ENCODE assay signal across 16 cellular contexts in the genomic region with DNA sequence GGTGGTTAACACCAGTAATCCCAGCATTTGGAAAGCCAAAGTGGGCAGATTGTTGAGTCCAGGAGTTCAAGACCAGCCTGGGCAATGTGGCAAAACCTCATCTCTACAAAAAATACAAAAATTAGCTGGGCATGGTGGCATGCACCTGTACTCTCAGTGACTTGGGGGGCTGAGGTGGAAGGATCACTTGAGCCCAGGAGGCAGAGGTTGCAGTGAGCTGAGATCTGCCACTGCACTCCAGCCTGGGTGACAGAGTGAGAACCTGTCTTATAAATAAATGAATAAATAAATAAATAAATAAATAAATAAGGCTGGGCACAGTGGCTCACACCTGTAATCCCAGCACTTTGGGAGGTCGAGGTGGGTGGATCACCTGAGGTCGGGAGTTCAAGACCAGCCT. TPM values are rescaled to one million over a fixed set of nuclear protein-coding genes. Genes with fewer than 3 reads are reported as not detected.
A peak's percentile ranks its signal among the peaks of the same experiment; 100 is the strongest.
DNase-seq lines count a peak whose midpoint lies in the region; ATAC-seq and TF ChIP-seq lines count a peak whose summit lies in the region.
"Not testable (repeated sequence)": the region's sequence is repeated elsewhere in the genome, so short reads cannot be mapped to it uniquely, and the experiment has no call there.
"Had no signal": no experiment of that assay in that cellular context is flagged by ENCODE, and none has a peak within 500 bp of the region (broad histone marks: within the 10 kb centered on the region; RNA-seq: fewer than 3 reads in every experiment).

No MANE protein-coding gene starts in this region.

- H3K27me3 ChIP-seq in spleen (replicated peaks in 1 of 7), result peaks cover 0 to 31% (median 0%) of the 10 kb centered on the region in 7 donors
- not testable (repeated sequence) for H3K27me3 ChIP-seq in upper lobe of right lung

- DNase-seq in activated CD8-positive, alpha-beta memory T cell treated with anti-CD3 and anti-CD28 coated beads for 24 hours, result peak; percentile 24
- DNase-seq in cardiac septum (ENCODE audit: low spot score) (peak; percentile 65), mesenteric fat pad (ENCODE audit: low spot score) (peak; percentile 84), osteocyte (ENCODE audit: extremely low spot score, unreplicated experiment) (peak; percentile 42), spleen (peak; percentile 10), upper lobe of right lung (peak; percentile 15)

- H3K4me1 Mint-ChIP-seq in osteocyte (ENCODE audit: unreplicated experiment), result not testable (repeated sequence)

- H3K4me3 ChIP-seq in HEK293 (ENCODE audit: low read depth, low read length); spleen; upper lobe of right lung: not testable (repeated sequence)

- WGBS in spleen, 5 donors, result 64 to 75% (median 69%) methylated on average over 2 of the region's 2 CpGs

- not testable (repeated sequence) for H3K36me3 Mint-ChIP-seq in osteocyte (ENCODE audit: unreplicated experiment)

- H3K9me3 ChIP-seq in HEK293 (ENCODE audit: control insufficient read depth, insufficient read depth, low read depth, low read length); spleen; upper lobe of right lung: not testable (repeated sequence)

- not testable (repeated sequence) for H3K4me1 ChIP-seq in HEK293 (ENCODE audit: control insufficient read depth, insufficient read depth, low read length); spleen; upper lobe of right lung

- H3K9me3 Mint-ChIP-seq in osteocyte (ENCODE audit: unreplicated experiment), result peaks cover 32% of the 10 kb centered on the region

- intact Hi-C loops in cardiac septum (cut with DNase I); spleen (cut with DNase I; ENCODE audit: low total_unique reads); upper lobe of right lung (cut with DNase I): not testable (repeated sequence)

- not testable (repeated sequence) for ATAC-seq in upper lobe of right lung

- not testable (repeated sequence) for H3K4me3 Mint-ChIP-seq in osteocyte (ENCODE audit: unreplicated experiment)

- CTCF ChIA-PET in HEK293 (lab: Yijun Ruan, JAX), result not testable (repeated sequence)

- POLR2A ChIA-PET in HEK293 (lab: Yijun Ruan, JAX), result not testable (repeated sequence)

- not testable (repeated sequence) for H3K27me3 Mint-ChIP-seq in osteocyte (ENCODE audit: unreplicated experiment)

- not testable (repeated sequence) for H3K36me3 ChIP-seq in HEK293 (ENCODE audit: control insufficient read depth in 2 of 2, insufficient read depth in 1 of 2, low read length in 2 of 2); spleen; upper lobe of right lung

- H3K27ac ChIP-seq in HEK293 (ENCODE audit: extremely low read depth, low read depth, low read length); spleen; upper lobe of right lung: not testable (repeated sequence)

- TF ChIP-seq POLR2A in spleen (IDR thresholded peaks at IDR 0.05), result not testable (repeated sequence)

- not testable (repeated sequence) for TF ChIP-seq CTCF in HEK293 (tag by site-specific recombination; IDR thresholded peaks at IDR 0.05); osteocyte (IDR thresholded peaks at IDR 0.05); spleen (IDR thresholded peaks at IDR 0.05 in 8 of 11, conservative IDR thresholded peaks at IDR 0.05 in 3 of 11); upper lobe of right lung (IDR thresholded peaks at IDR 0.05)

- not testable (repeated sequence) for H3K27ac Mint-ChIP-seq in osteocyte (ENCODE audit: unreplicated experiment)

TF ChIP-seq in HEK293, 187 proteins besides CTCF, POLR2A, EP300 and RAD21:
- peak; percentile 17; the same call in 1 of the 2 replicates for TF ChIP-seq ZNF426 (tag by site-specific recombination; IDR thresholded peaks at IDR 0.05)
- TF ChIP-seq ZNF394 (tag by site-specific recombination; IDR thresholded peaks at IDR 0.05; ENCODE audit: borderline replicate concordance), result peak; percentile 22; the same call in 1 of the 2 replicates

RNA-seq across cellular contexts. Expression of gene PRAMEF18, which starts 6.1 kb away (rescaled TPM):
- total RNA-seq in cardiac septum (not detected), mesenteric fat pad (not detected), osteocyte (not detected in 2 replicates), spleen (not detected), upper lobe of right lung (not detected)
- not detected for polyA plus RNA-seq in spleen
- total RNA-seq: CD4-positive, alpha-beta T cell; CD8-positive, alpha-beta memory T cell; GM12878; GM23248; H4; H9; HFFc6 had no signal
- polyA plus RNA-seq: A549; CD14-positive monocyte; CD8-positive, alpha-beta memory T cell; GM12878; GM23248 had no signal

RNA-seq across cellular contexts. Expression of gene PRAMEF5, which starts 21.9 kb away (rescaled TPM):
- not detected for total RNA-seq in cardiac septum
- total RNA-seq in mesenteric fat pad, result not detected
- total RNA-seq in osteocyte, result not detected in 2 replicates
- total RNA-seq in spleen, result not detected
- polyA plus RNA-seq in spleen, result not detected
- total RNA-seq in upper lobe of right lung, result not detected
- total RNA-seq: CD4-positive, alpha-beta T cell; CD8-positive, alpha-beta memory T cell; GM12878; GM23248; H4; H9; HFFc6 had no signal
- polyA plus RNA-seq: A549; CD14-positive monocyte; CD8-positive, alpha-beta memory T cell; GM12878; GM23248 had no signal

RNA-seq across cellular contexts. Expression of gene PRAMEF13, which starts 30.8 kb away (rescaled TPM):
- total RNA-seq in cardiac septum (not detected), mesenteric fat pad (not detected), osteocyte (not detected in 2 replicates), spleen (not detected), upper lobe of right lung (not detected)
- polyA plus RNA-seq in spleen, result not detected
- total RNA-seq: CD4-positive, alpha-beta T cell; CD8-positive, alpha-beta memory T cell; GM12878; GM23248; H4; H9; HFFc6 had no signal
- polyA plus RNA-seq: A549; CD14-positive monocyte; CD8-positive, alpha-beta memory T cell; GM12878; GM23248 had no signal

RNA-seq across cellular contexts. Expression of gene PRAMEF8, which starts 52.9 kb away (rescaled TPM):
- total RNA-seq in cardiac septum, result not detected
- not detected for total RNA-seq in mesenteric fat pad
- total RNA-seq in osteocyte, result not detected in 2 replicates
- not detected for total RNA-seq in spleen
- polyA plus RNA-seq in spleen, result not detected
- not detected for total RNA-seq in upper lobe of right lung
- total RNA-seq: CD4-positive, alpha-beta T cell; CD8-positive, alpha-beta memory T cell; GM12878; GM23248; H4; H9; HFFc6 had no signal
- polyA plus RNA-seq: A549; CD14-positive monocyte; CD8-positive, alpha-beta memory T cell; GM12878; GM23248 had no signal

Comparison
In these comparisons a context has a peak if more than half of its experiments do, and no peak if none do; other contexts are left out.
1. DNase-seq: peak in every context shown above with its lines; median percentile 84 in mesenteric fat pad; 65 in cardiac septum; 42 in osteocyte; 24 in activated CD8-positive, alpha-beta memory T cell treated with anti-CD3 and anti-CD28 coated beads for 24 hours; 15 in upper lobe of right lung; 10 in spleen.